ENCODE assay signal across 8 cellular contexts in genomic region chr10:73997806-73998622, GRCh38. TPM values are rescaled to one million over a fixed set of nuclear protein-coding genes. Genes with fewer than 3 reads are reported as not detected.
A peak's percentile ranks its signal among the peaks of the same experiment; 100 is the strongest.
DNase-seq lines count a peak whose midpoint lies in the region; ATAC-seq, FAIRE-seq and TF ChIP-seq lines count a peak whose summit lies in the region.

Gene VCL (plus strand): TSS chr10:73998116. CDS start chr10:73998208, 92 bp downstream.

- DNase-seq in NCI-H187 (lab: John Stamatoyannopoulos, UW) (peak; percentile 88 to 92), T-helper 2 cell (peak; percentile 91 to 97 (median 93)), left ventricle myocardium superior (peak; percentile 99), psoas muscle (peak; percentile 98 to 99), urothelium cell line (ENCODE audit: low spot score) (peak; percentile 99)

- no peaks in the 10 kb centered on the region for H3K27me3 ChIP-seq in psoas muscle (ENCODE audit: insufficient read depth in 3 of 3, low read length in 2 of 3)

- 0% methylated on average over 76 to 90 of the region's 90 CpGs for WGBS in psoas muscle, 3 donors

- ATAC-seq in GM18498 (IDR thresholded peaks at IDR 0.05; ENCODE audit: unreplicated experiment) (peak; percentile 97), HG02938 (IDR thresholded peaks at IDR 0.05; ENCODE audit: unreplicated experiment) (peak; percentile 96), left ventricle myocardium superior (peak; percentile 94), psoas muscle (peak; percentile 93 to 96 (median 96))

- H3K4me1 ChIP-seq in psoas muscle, result peaks cover 35% of the 10 kb centered on the region

- TF ChIP-seq CTCF in psoas muscle (IDR thresholded peaks at IDR 0.05), result no peak

- H3K4me3 ChIP-seq in psoas muscle, result peak within 1 kb of the TSS; percentile 95

- H3K9me3 ChIP-seq in psoas muscle, result no peaks in the 10 kb centered on the region

- intact Hi-C loops in left ventricle myocardium superior (cut with micrococcal nuclease), result no loop called here
- intact Hi-C loops in psoas muscle (cut with DNase I), result loop anchor here in 1 of 2 donors (5.0 kb wide), 1 partner anchor 39 kb away; no protein-coding TSS in a partner anchor

- H3K36me3 ChIP-seq in psoas muscle (ENCODE audit: insufficient read depth in 1 of 2, low read depth in 1 of 2), result no peaks in the 10 kb centered on the region

- peak; percentile 56 for FAIRE-seq in urothelium cell line (lab: Jason Lieb, UNC)

- peak within 1 kb of the TSS; percentile 26 for H3K27ac ChIP-seq in angular gyrus (ENCODE audit: low read depth, low read length)
- peak within 1 kb of the TSS; percentile 97 for H3K27ac ChIP-seq in psoas muscle

RNA-seq across cellular contexts. Expression of gene VCL, which starts in this region (rescaled TPM):
- total RNA-seq in left ventricle myocardium superior, result 238 TPM
- total RNA-seq in psoas muscle, result 100 to 1,000 TPM in 3 of 4 donors, 10 to 100 TPM in 1; 89.1 to 426 (median 179) TPM
- 10 to 100 TPM; 54.5 to 93.2 (median 91.4) TPM for polyA plus RNA-seq in psoas muscle

Comparison
In these comparisons a context has a peak if more than half of its experiments do, and no peak if none do; other contexts are left out.
1. Peak in every context shown above with its lines: DNase-seq, ATAC-seq, H3K4me3 ChIP-seq and H3K27ac ChIP-seq.